ENCODE assay signal across 22 cellular contexts in genomic region chr3:56408761-56409196, GRCh38. TPM values are rescaled to one million over a fixed set of nuclear protein-coding genes. Genes with fewer than 3 reads are reported as not detected.
"Had no signal": no experiment of that assay in that cellular context is flagged by ENCODE, and none has a peak within 500 bp of the region (broad histone marks: within the 10 kb centered on the region; RNA-seq: fewer than 3 reads in every experiment).

No MANE protein-coding gene starts in this region.

- H3K4me1 ChIP-seq: esophagus squamous epithelium, transverse colon had no signal

- H3K9me3 ChIP-seq: esophagus squamous epithelium, ovary, thoracic aorta, transverse colon had no signal

- ATAC-seq: left colon; left ventricle myocardium superior; naive thymus-derived CD4-positive, alpha-beta T cell; right cardiac atrium; stimulated activated naive B cell treated with anti-CD40 and anti-IgM and Interleukin-4, amounts not matched to agents 10 μg/mL and 1 μg/mL and 100 μg/mL, for 72 hours; stimulated activated naive CD8-positive, alpha-beta T cell treated with anti-CD3 and anti-CD28 coated beads, Interleukin-15, amount 100 ng/mL, for 72 hours had no signal

- H3K27me3 ChIP-seq: dorsolateral prefrontal cortex, hepatocyte, ovary, transverse colon had no signal

- DNase-seq: cortex of kidney; effector memory CD4-positive, alpha-beta T cell; esophagus squamous epithelium; foreskin fibroblast; head of caudate nucleus; left colon; left ventricle myocardium superior; mesendoderm; naive thymus-derived CD4-positive, alpha-beta T cell; nucleus accumbens; ovary; stimulated activated CD4-positive, alpha-beta T cell treated with anti-CD3 and anti-CD28 coated beads, Interleukin-15, amount 100 ng/mL, for 24 hours; stimulated activated CD4-positive, alpha-beta T cell treated with anti-CD3 and anti-CD28 coated beads, Interleukin-1b, Interleukin-23, amount 100 ng/mL, for 48 hours; stimulated activated CD4-positive, alpha-beta T cell treated with anti-CD3 and anti-CD28 coated beads, Interleukin-4, amount 100 ng/mL, for 24 hours; stimulated activated naive B cell treated with anti-CD40 and anti-IgM and Interleukin-4, amounts not matched to agents 10 μg/mL and 1 μg/mL and 100 μg/mL, for 72 hours; stimulated activated naive CD8-positive, alpha-beta T cell treated with anti-CD3 and anti-CD28 coated beads, Interleukin-15, amount 100 ng/mL, for 72 hours; transverse colon had no signal

- H3K4me3 ChIP-seq: dorsolateral prefrontal cortex, esophagus squamous epithelium, hepatocyte, ovary, thoracic aorta, transverse colon had no signal

- H3K36me3 ChIP-seq: esophagus squamous epithelium, ovary, thoracic aorta, transverse colon had no signal

- H3K27ac ChIP-seq: epithelial cell of prostate, esophagus squamous epithelium, hepatocyte, ovary, thoracic aorta, transverse colon had no signal

RNA-seq across cellular contexts. Expression of gene ERC2, which starts 59.5 kb away (rescaled TPM):
- total RNA-seq: naive thymus-derived CD4-positive, alpha-beta T cell had no signal
